8 cellular contexts compared by ENCODE assay signal in genomic region chr6:28839443-28840120, GRCh38.
DNase-seq lines count a peak whose midpoint lies in the region; ATAC-seq, FAIRE-seq and TF ChIP-seq lines count a peak whose summit lies in the region.

No MANE protein-coding gene starts in this region.

- H3K27ac ChIP-seq in WERI-Rb-1: no peak overlapping the region
- H3K27ac ChIP-seq in right cardiac atrium (ENCODE audit: low read length): no peak overlapping the region
- H3K27ac ChIP-seq in skeletal muscle tissue (ENCODE audit: low read depth, low read length): no peak overlapping the region

- 15% methylated on average over 9 of the region's 9 CpGs for WGBS in right cardiac atrium

- H3K4me1 ChIP-seq in HAP-1 (peaks cover 2% of the 10 kb centered on the region; the same call in 1 of the 2 replicates), right cardiac atrium (ENCODE audit: control insufficient read depth, insufficient read depth, low read length) (no peaks in the 10 kb centered on the region), skeletal muscle tissue (ENCODE audit: control insufficient read depth in 3 of 3, insufficient read depth in 3 of 3, low read length in 3 of 3) (peaks cover 6 to 13% (median 7%) of the 10 kb centered on the region in 3 donors)

- FAIRE-seq in urothelium cell line (lab: Jason Lieb, UNC): no peak

- H3K4me3 ChIP-seq in HAP-1 (peak overlapping the region; percentile 72), WERI-Rb-1 (ENCODE audit: low read depth, low read length) (peak overlapping the region; percentile 100), right cardiac atrium (ENCODE audit: low read length) (peak overlapping the region; percentile 73), skeletal muscle tissue (ENCODE audit: low read length in 3 of 3) (peak overlapping the region; percentile 77 to 89 (median 87))

- ATAC-seq in right cardiac atrium: no peak
- ATAC-seq in GM21619 (IDR thresholded peaks at IDR 0.05; ENCODE audit: unreplicated experiment): no peak

- H3K36me3 ChIP-seq in HAP-1 (replicated peaks) (no peaks in the 10 kb centered on the region), WERI-Rb-1 (no peaks in the 10 kb centered on the region), skeletal muscle tissue (ENCODE audit: control insufficient read depth in 3 of 3, insufficient read depth in 3 of 3, low read length in 3 of 3) (no peaks in the 10 kb centered on the region)

- no peaks in the 10 kb centered on the region for H3K27me3 ChIP-seq in HAP-1 (ENCODE audit: low read depth)
- peaks cover 27% of the 10 kb centered on the region for H3K27me3 ChIP-seq in WERI-Rb-1 (ENCODE audit: insufficient read depth, low read depth, severe bottlenecking)
- no peaks in the 10 kb centered on the region for H3K27me3 ChIP-seq in right cardiac atrium (ENCODE audit: control insufficient read depth, insufficient read depth)
- peaks cover 8 to 14% (median 9%) of the 10 kb centered on the region in 3 donors for H3K27me3 ChIP-seq in skeletal muscle tissue (ENCODE audit: control insufficient read depth in 3 of 3, insufficient read depth in 3 of 3, low read length in 3 of 3)

- intact Hi-C loops in right cardiac atrium (cut with DNase I): loop anchor here in 3 of 4 donors (5.0 to 10.0 kb wide), 3 partner anchors 103 to 178 kb away; no protein-coding TSS in a partner anchor

- in situ Hi-C loops in HAP-1 (cut with MboI; ENCODE audit: low sequenced_read_pairs): loop anchor here (10.0 to 25.0 kb wide), 2 partner anchors 175 to 398 kb away; no protein-coding TSS in a partner anchor

- H3K9me3 ChIP-seq in HAP-1: no peaks in the 10 kb centered on the region
- no peaks in the 10 kb centered on the region for H3K9me3 ChIP-seq in WERI-Rb-1 (ENCODE audit: severe bottlenecking)
- H3K9me3 ChIP-seq in right cardiac atrium (ENCODE audit: control insufficient read depth, low read length): no peaks in the 10 kb centered on the region
- H3K9me3 ChIP-seq in skeletal muscle tissue (ENCODE audit: control insufficient read depth in 3 of 3, low read length in 3 of 3): no peaks in the 10 kb centered on the region

- H3K9ac ChIP-seq in skeletal muscle tissue (ENCODE audit: low read depth in 1 of 3, low read length in 3 of 3): no peak overlapping the region

- no peak for TF ChIP-seq CTCF in WERI-Rb-1 (IDR thresholded peaks at IDR 0.05; ENCODE audit: low read depth, low read length)

- DNase-seq in HAP-1 (ENCODE audit: low spot score in 2 of 2): peak in 1 of 2 experiments; percentile 21
- no peak for DNase-seq in WERI-Rb-1
- DNase-seq in right cardiac atrium: no peak
- DNase-seq in urothelium cell line (ENCODE audit: low spot score): no peak
- DNase-seq in NCI-H82 (lab: John Stamatoyannopoulos, UW): no peak
- no peak for DNase-seq in COLO668 (lab: John Stamatoyannopoulos, UW; ENCODE audit: unreplicated experiment)
